Comparison of ENCODE assay signal across 9 cellular contexts in the genomic region with DNA sequence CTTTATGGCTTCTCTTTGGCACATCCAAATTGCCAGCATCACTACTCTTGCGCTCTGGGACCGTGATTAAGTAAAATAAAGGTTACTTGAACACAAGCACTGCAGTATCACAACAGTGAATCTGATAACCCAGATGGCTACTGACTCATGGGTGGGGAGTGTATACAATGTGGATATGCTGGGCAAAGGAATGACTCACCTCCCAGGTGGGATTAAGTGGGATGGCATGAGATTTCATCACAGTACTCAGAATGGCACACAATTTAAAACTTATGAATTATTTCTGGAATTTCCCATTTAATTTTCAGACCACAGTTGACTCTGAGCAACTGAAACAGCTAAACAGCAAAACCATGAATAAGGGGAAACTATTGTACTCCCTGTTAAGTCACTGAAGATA. TPM values are rescaled to one million over a fixed set of nuclear protein-coding genes. Genes with fewer than 3 reads are reported as not detected.
DNase-seq lines count a peak whose midpoint lies in the region; ATAC-seq and TF ChIP-seq lines count a peak whose summit lies in the region.
"Had no signal": no experiment of that assay in that cellular context is flagged by ENCODE, and none has a peak within 500 bp of the region (broad histone marks: within the 10 kb centered on the region; RNA-seq: fewer than 3 reads in every experiment).

No MANE protein-coding gene starts in this region.

- no peak for ATAC-seq in activated CD8-positive, alpha-beta T cell treated with anti-CD3 and anti-CD28 coated beads for 36 hours
- ATAC-seq in activated CD8-positive, alpha-beta T cell treated with anti-CD3 and anti-CD28 coated beads, Interleukin-2, amount 10 ng/mL, durations not matched to agents 7 days and 5 days: no peak
- ATAC-seq in naive thymus-derived CD8-positive, alpha-beta T cell: no peak
- ATAC-seq in mucosa of descending colon: no peak
- no peak for ATAC-seq in GM18511 (IDR thresholded peaks at IDR 0.05; ENCODE audit: unreplicated experiment)

- H3K4me3 ChIP-seq in MG63 (no peak overlapping the region), mammary epithelial cell (replicated peaks in 1 of 3; ENCODE audit: insufficient read depth in 1 of 3, low read depth in 2 of 3, low read length in 3 of 3) (no peak overlapping the region), mucosa of descending colon (no peak overlapping the region)
- H3K4me3 ChIP-seq: BLaER1 had no signal

- no peaks in the 10 kb centered on the region for H4K20me1 ChIP-seq in mammary epithelial cell (ENCODE audit: insufficient read depth, low read length)

- H3K9me3 ChIP-seq in MG63 (no peaks in the 10 kb centered on the region), mammary epithelial cell (replicated peaks; ENCODE audit: insufficient read depth, low read length) (no peaks in the 10 kb centered on the region), mucosa of descending colon (no peaks in the 10 kb centered on the region)
- H3K9me3 ChIP-seq: BLaER1 had no signal

- H3K27ac ChIP-seq in mammary epithelial cell (ENCODE audit: insufficient read depth, low read depth, low read length): peak overlapping the region; percentile 91
- H3K27ac ChIP-seq: BLaER1 had no signal

- BruUV-seq in mammary epithelial cell (replicated peaks; lab: Mats Ljungman, UMichigan): no TSS peak

- H3K27ac Mint-ChIP-seq in activated CD8-positive, alpha-beta T cell treated with anti-CD3 and anti-CD28 coated beads for 36 hours: peak overlapping the region; percentile 21
- H3K27ac Mint-ChIP-seq in activated CD8-positive, alpha-beta T cell treated with anti-CD3 and anti-CD28 coated beads, Interleukin-2, amount 10 ng/mL, durations not matched to agents 7 days and 5 days: no peak overlapping the region
- H3K27ac Mint-ChIP-seq in naive thymus-derived CD8-positive, alpha-beta T cell: peak overlapping the region in 1 of 10 donors; percentile 32

- peak; percentile 42 for DNase-seq in activated CD8-positive, alpha-beta T cell treated with anti-CD3 and anti-CD28 coated beads for 36 hours
- no peak for DNase-seq in activated CD8-positive, alpha-beta T cell treated with anti-CD3 and anti-CD28 coated beads, Interleukin-2, amount 10 ng/mL, durations not matched to agents 7 days and 5 days
- DNase-seq in MG63: peak; percentile 53
- peak; percentile 97 for DNase-seq in mammary epithelial cell
- DNase-seq in pulmonary artery endothelial cell (ENCODE audit: low read depth, low spot score): peak; percentile 5
- DNase-seq in naive thymus-derived CD8-positive, alpha-beta T cell: no peak
- DNase-seq in mucosa of descending colon: no peak

- POLR2A ChIA-PET in activated CD8-positive, alpha-beta T cell treated with anti-CD3 and anti-CD28 coated beads for 36 hours (lab: Charles Lee): no interaction called here
- POLR2A ChIA-PET in activated CD8-positive, alpha-beta T cell treated with anti-CD3 and anti-CD28 coated beads, Interleukin-2, amount 10 ng/mL, durations not matched to agents 7 days and 5 days (lab: Charles Lee): no interaction called here
- POLR2A ChIA-PET in naive thymus-derived CD8-positive, alpha-beta T cell (lab: Charles Lee): no interaction called here

- H3K9ac ChIP-seq in mammary epithelial cell (ENCODE audit: insufficient read depth, low read length): peak overlapping the region; percentile 26
- H3K9ac ChIP-seq: BLaER1 had no signal

- peaks cover 42% of the 10 kb centered on the region for H3K4me1 Mint-ChIP-seq in activated CD8-positive, alpha-beta T cell treated with anti-CD3 and anti-CD28 coated beads for 36 hours (ENCODE audit: low read depth)
- H3K4me1 Mint-ChIP-seq in activated CD8-positive, alpha-beta T cell treated with anti-CD3 and anti-CD28 coated beads, Interleukin-2, amount 10 ng/mL, durations not matched to agents 7 days and 5 days (ENCODE audit: low read depth): peaks cover 16% of the 10 kb centered on the region
- peaks cover 13 to 51% (median 43%) of the 10 kb centered on the region in 4 donors for H3K4me1 Mint-ChIP-seq in naive thymus-derived CD8-positive, alpha-beta T cell

- H3K27me3 ChIP-seq in MG63: no peaks in the 10 kb centered on the region
- H3K27me3 ChIP-seq in mammary epithelial cell (ENCODE audit: insufficient read depth, low read length): no peaks in the 10 kb centered on the region
- H3K27me3 ChIP-seq: BLaER1 had no signal

- H3K9me3 Mint-ChIP-seq in activated CD8-positive, alpha-beta T cell treated with anti-CD3 and anti-CD28 coated beads for 36 hours: no peaks in the 10 kb centered on the region
- H3K9me3 Mint-ChIP-seq in activated CD8-positive, alpha-beta T cell treated with anti-CD3 and anti-CD28 coated beads, Interleukin-2, amount 10 ng/mL, durations not matched to agents 7 days and 5 days (ENCODE audit: insufficient read depth): no peaks in the 10 kb centered on the region
- no peaks in the 10 kb centered on the region for H3K9me3 Mint-ChIP-seq in naive thymus-derived CD8-positive, alpha-beta T cell

- no peak overlapping the region for H2AFZ ChIP-seq in mammary epithelial cell (ENCODE audit: low read depth, low read length)

- H3K79me2 ChIP-seq in mammary epithelial cell (ENCODE audit: insufficient read depth, low read length): peaks cover 66% of the 10 kb centered on the region

- CTCF ChIA-PET in activated CD8-positive, alpha-beta T cell treated with anti-CD3 and anti-CD28 coated beads for 36 hours (lab: Charles Lee): interaction anchor here (0.8 to 2.6 kb wide), 3 partner anchors 157 to 503 kb away, joined by 3 to 15 read pairs (median 3); no protein-coding TSS in a partner anchor
- CTCF ChIA-PET in activated CD8-positive, alpha-beta T cell treated with anti-CD3 and anti-CD28 coated beads, Interleukin-2, amount 10 ng/mL, durations not matched to agents 7 days and 5 days (lab: Charles Lee): interaction anchor here (1.1 to 1.7 kb wide), 3 partner anchors 15 to 173 kb away, joined by 3 to 6 read pairs (median 4); no protein-coding TSS in a partner anchor
- CTCF ChIA-PET in mammary epithelial cell (lab: Charles Lee; ENCODE audit: low non-redundant PET): no interaction called here

- no peak overlapping the region for H3K4me3 Mint-ChIP-seq in activated CD8-positive, alpha-beta T cell treated with anti-CD3 and anti-CD28 coated beads for 36 hours
- no peak overlapping the region for H3K4me3 Mint-ChIP-seq in activated CD8-positive, alpha-beta T cell treated with anti-CD3 and anti-CD28 coated beads, Interleukin-2, amount 10 ng/mL, durations not matched to agents 7 days and 5 days
- no peak overlapping the region for H3K4me3 Mint-ChIP-seq in naive thymus-derived CD8-positive, alpha-beta T cell

- H3K27me3 Mint-ChIP-seq in activated CD8-positive, alpha-beta T cell treated with anti-CD3 and anti-CD28 coated beads for 36 hours: no peaks in the 10 kb centered on the region
- H3K27me3 Mint-ChIP-seq in activated CD8-positive, alpha-beta T cell treated with anti-CD3 and anti-CD28 coated beads, Interleukin-2, amount 10 ng/mL, durations not matched to agents 7 days and 5 days (ENCODE audit: low read depth): no peaks in the 10 kb centered on the region
- no peaks in the 10 kb centered on the region for H3K27me3 Mint-ChIP-seq in naive thymus-derived CD8-positive, alpha-beta T cell

- H3K4me1 ChIP-seq in mammary epithelial cell (ENCODE audit: insufficient read depth, low read length) (peaks cover 51% of the 10 kb centered on the region), mucosa of descending colon (ENCODE audit: low read depth) (peaks cover 18% of the 10 kb centered on the region)

- intact Hi-C loops in activated CD8-positive, alpha-beta T cell treated with anti-CD3 and anti-CD28 coated beads for 36 hours (cut with micrococcal nuclease): loop anchor here (10.0 kb wide), 2 partner anchors 152 to 502 kb away; no protein-coding TSS in a partner anchor
- intact Hi-C loops in mammary epithelial cell (cut with micrococcal nuclease): loop anchor here (2.0 kb wide), 1 partner anchor 78 kb away; a partner anchor contains a TSS
- intact Hi-C loops in mucosa of descending colon (cut with DNase I, micrococcal nuclease): no loop called here

- peak overlapping the region; percentile 64 for H3K4me2 ChIP-seq in mammary epithelial cell (ENCODE audit: insufficient read depth, low read depth, low read length)
- H3K4me2 ChIP-seq: BLaER1 had no signal

- WGBS in mammary epithelial cell (ENCODE audit: low coverage, missing lambda C conversion rate): 44% methylated on average over 2 of the region's 2 CpGs

- H3K36me3 Mint-ChIP-seq in activated CD8-positive, alpha-beta T cell treated with anti-CD3 and anti-CD28 coated beads for 36 hours (ENCODE audit: low read depth): peaks cover 34% of the 10 kb centered on the region
- peaks cover 40% of the 10 kb centered on the region for H3K36me3 Mint-ChIP-seq in activated CD8-positive, alpha-beta T cell treated with anti-CD3 and anti-CD28 coated beads, Interleukin-2, amount 10 ng/mL, durations not matched to agents 7 days and 5 days (ENCODE audit: low read depth)
- peaks cover 9 to 49% (median 11%) of the 10 kb centered on the region in 3 donors for H3K36me3 Mint-ChIP-seq in naive thymus-derived CD8-positive, alpha-beta T cell

- in situ Hi-C loops in mammary epithelial cell (cut with MboI; ENCODE audit: low sequenced_read_pairs in 2 of 2): no loop called here

- dilution Hi-C loops in mammary epithelial cell (cut with HindIII; ENCODE audit: low sequenced_read_pairs): loop anchor here (10.0 kb wide), 1 partner anchor 112 kb away; no protein-coding TSS in a partner anchor

- no peak for TF ChIP-seq CTCF in activated CD8-positive, alpha-beta T cell treated with anti-CD3 and anti-CD28 coated beads for 36 hours (IDR thresholded peaks at IDR 0.05)
- TF ChIP-seq CTCF in mammary epithelial cell (conservative IDR thresholded peaks at IDR 0.05 in 1 of 2, IDR thresholded peaks at IDR 0.05 in 1 of 2; ENCODE audit: extremely low read depth in 1 of 2, insufficient read depth in 1 of 2, low read depth in 1 of 2, low read length in 2 of 2) (no peak), mucosa of descending colon (IDR thresholded peaks at IDR 0.05) (no peak)

- peaks cover 34% of the 10 kb centered on the region for H3K36me3 ChIP-seq in MG63
- H3K36me3 ChIP-seq in mammary epithelial cell (ENCODE audit: insufficient read depth, low read length): peaks cover 10% of the 10 kb centered on the region
- no peaks in the 10 kb centered on the region for H3K36me3 ChIP-seq in mucosa of descending colon (ENCODE audit: low read depth)

RNA-seq across cellular contexts. Expression of a gene that starts 4.3 kb away (rescaled TPM):
- total RNA-seq in activated CD8-positive, alpha-beta T cell treated with anti-CD3 and anti-CD28 coated beads for 36 hours: 10 to 100 TPM; 30.1 to 30.5 TPM
- total RNA-seq in activated CD8-positive, alpha-beta T cell treated with anti-CD3 and anti-CD28 coated beads, Interleukin-2, amount 10 ng/mL, durations not matched to agents 7 days and 5 days: 10 to 100 TPM; 24.2 to 29.2 TPM
- total RNA-seq in MG63 (2014; rRNA removed; shearing (Covaris generic); ENCODE audit: low replicate concordance): 19.3 and 38.8 TPM in 2 replicates
- total RNA-seq in mammary epithelial cell (10 to 100 TPM; 26.4 to 47.2 TPM), pulmonary artery endothelial cell (40.6 and 55.2 TPM in 2 replicates), mucosa of descending colon (10 to 100 TPM; 21.4 to 25.1 (median 22.2) TPM)
- polyA plus RNA-seq in mammary epithelial cell: 22.3 TPM
- 43.1 TPM for polyA minus RNA-seq in mammary epithelial cell
- 10 to 100 TPM; 21.4 to 25.5 TPM for total RNA-seq in naive thymus-derived CD8-positive, alpha-beta T cell
- polyA plus RNA-seq in naive thymus-derived CD8-positive, alpha-beta T cell: 10 to 100 TPM in 1 of 3 donors, 1 to 10 TPM in 2; 4.5 to 11.4 (median 5.1) TPM

RNA-seq across cellular contexts. Expression of a gene that starts 4.5 kb away (rescaled TPM):
- 100 to 1,000 TPM; 129 to 142 TPM for total RNA-seq in activated CD8-positive, alpha-beta T cell treated with anti-CD3 and anti-CD28 coated beads for 36 hours
- 100 to 1,000 TPM; 107 to 116 TPM for total RNA-seq in activated CD8-positive, alpha-beta T cell treated with anti-CD3 and anti-CD28 coated beads, Interleukin-2, amount 10 ng/mL, durations not matched to agents 7 days and 5 days
- 33.1 and 67.4 TPM in 2 replicates for total RNA-seq in MG63 (2014; rRNA removed; shearing (Covaris generic); ENCODE audit: low replicate concordance)
- total RNA-seq in mammary epithelial cell (10 to 100 TPM; 38.2 to 66.6 TPM), pulmonary artery endothelial cell (82.9 and 97.2 TPM in 2 replicates), mucosa of descending colon (10 to 100 TPM; 48.6 to 62.6 (median 49.9) TPM)
- 59.2 TPM for polyA plus RNA-seq in mammary epithelial cell
- polyA minus RNA-seq in mammary epithelial cell: 3.1 TPM
- total RNA-seq in naive thymus-derived CD8-positive, alpha-beta T cell: 100 to 1,000 TPM; 203 to 204 TPM
- polyA plus RNA-seq in naive thymus-derived CD8-positive, alpha-beta T cell: 10 to 100 TPM; 52.6 to 84.6 (median 68.8) TPM

Comparison
In these comparisons a context has a peak if more than half of its experiments do, and no peak if none do; other contexts are left out.
1. DNase-seq: peak in activated CD8-positive, alpha-beta T cell treated with anti-CD3 and anti-CD28 coated beads for 36 hours (single experiment), MG63 (single experiment), mammary epithelial cell (single experiment) and pulmonary artery endothelial cell (single experiment); none in activated CD8-positive, alpha-beta T cell treated with anti-CD3 and anti-CD28 coated beads, Interleukin-2, amount 10 ng/mL, durations not matched to agents 7 days and 5 days (single experiment), naive thymus-derived CD8-positive, alpha-beta T cell (0 of 10) and mucosa of descending colon (0 of 3).
2. intact Hi-C loops: an anchor here in activated CD8-positive, alpha-beta T cell treated with anti-CD3 and anti-CD28 coated beads for 36 hours (10.0 kb wide) and mammary epithelial cell (2.0 kb wide); none called in mucosa of descending colon.